1 cellular context compared by ENCODE assay signal in the genomic region with DNA sequence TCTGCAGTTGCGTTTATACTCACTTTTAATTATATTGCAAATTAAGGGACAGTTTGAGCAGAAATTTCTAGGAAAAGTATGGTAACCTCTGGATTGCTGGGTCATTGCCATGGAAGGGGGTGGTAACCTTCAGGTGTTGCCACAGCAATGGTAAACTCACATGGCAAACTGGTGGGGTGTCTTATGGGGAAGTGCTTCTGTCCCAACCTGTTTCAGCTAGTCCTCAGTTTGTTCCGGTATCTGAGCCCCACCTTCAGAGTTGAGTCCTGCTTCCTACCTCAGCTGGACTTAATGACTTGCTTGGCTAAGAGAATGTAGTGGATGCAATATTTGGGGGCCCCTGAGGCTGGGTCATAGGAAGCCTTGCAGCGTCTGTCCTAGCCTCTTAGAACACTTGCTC.
TF ChIP-seq lines count a peak whose summit lies in the region.

No MANE protein-coding gene starts in this region.

TF ChIP-seq in HepG2, 621 proteins besides CTCF, POLR2A, EP300 and RAD21 (continued from another document):
- TF ChIP-seq, protein P1, sequence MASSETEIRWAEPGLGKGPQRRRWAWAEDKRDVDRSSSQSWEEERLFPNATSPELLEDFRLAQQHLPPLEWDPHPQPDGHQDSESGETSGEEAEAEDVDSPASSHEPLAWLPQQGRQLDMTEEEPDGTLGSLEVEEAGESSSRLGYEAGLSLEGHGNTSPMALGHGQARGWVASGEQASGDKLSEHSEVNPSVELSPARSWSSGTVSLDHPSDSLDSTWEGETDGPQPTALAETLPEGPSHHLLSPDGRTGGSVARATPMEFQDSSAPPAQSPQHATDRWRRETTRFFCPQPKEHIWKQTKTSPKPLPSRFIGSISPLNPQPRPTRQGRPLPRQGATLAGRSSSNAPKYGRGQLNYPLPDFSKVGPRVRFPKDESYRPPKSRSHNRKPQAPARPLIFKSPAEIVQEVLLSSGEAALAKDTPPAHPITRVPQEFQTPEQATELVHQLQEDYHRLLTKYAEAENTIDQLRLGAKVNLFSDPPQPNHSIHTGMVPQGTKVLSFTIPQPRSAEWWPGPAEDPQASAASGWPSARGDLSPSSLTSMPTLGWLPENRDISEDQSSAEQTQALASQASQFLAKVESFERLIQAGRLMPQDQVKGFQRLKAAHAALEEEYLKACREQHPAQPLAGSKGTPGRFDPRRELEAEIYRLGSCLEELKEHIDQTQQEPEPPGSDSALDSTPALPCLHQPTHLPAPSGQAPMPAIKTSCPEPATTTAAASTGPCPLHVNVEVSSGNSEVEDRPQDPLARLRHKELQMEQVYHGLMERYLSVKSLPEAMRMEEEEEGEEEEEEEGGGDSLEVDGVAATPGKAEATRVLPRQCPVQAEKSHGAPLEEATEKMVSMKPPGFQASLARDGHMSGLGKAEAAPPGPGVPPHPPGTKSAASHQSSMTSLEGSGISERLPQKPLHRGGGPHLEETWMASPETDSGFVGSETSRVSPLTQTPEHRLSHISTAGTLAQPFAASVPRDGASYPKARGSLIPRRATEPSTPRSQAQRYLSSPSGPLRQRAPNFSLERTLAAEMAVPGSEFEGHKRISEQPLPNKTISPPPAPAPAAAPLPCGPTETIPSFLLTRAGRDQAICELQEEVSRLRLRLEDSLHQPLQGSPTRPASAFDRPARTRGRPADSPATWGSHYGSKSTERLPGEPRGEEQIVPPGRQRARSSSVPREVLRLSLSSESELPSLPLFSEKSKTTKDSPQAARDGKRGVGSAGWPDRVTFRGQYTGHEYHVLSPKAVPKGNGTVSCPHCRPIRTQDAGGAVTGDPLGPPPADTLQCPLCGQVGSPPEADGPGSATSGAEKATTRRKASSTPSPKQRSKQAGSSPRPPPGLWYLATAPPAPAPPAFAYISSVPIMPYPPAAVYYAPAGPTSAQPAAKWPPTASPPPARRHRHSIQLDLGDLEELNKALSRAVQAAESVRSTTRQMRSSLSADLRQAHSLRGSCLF (CRISPR knock-in tag; IDR thresholded peaks at IDR 0.05; ENCODE audit: borderline replicate concordance), result no peak
- TF ChIP-seq, protein P2, sequence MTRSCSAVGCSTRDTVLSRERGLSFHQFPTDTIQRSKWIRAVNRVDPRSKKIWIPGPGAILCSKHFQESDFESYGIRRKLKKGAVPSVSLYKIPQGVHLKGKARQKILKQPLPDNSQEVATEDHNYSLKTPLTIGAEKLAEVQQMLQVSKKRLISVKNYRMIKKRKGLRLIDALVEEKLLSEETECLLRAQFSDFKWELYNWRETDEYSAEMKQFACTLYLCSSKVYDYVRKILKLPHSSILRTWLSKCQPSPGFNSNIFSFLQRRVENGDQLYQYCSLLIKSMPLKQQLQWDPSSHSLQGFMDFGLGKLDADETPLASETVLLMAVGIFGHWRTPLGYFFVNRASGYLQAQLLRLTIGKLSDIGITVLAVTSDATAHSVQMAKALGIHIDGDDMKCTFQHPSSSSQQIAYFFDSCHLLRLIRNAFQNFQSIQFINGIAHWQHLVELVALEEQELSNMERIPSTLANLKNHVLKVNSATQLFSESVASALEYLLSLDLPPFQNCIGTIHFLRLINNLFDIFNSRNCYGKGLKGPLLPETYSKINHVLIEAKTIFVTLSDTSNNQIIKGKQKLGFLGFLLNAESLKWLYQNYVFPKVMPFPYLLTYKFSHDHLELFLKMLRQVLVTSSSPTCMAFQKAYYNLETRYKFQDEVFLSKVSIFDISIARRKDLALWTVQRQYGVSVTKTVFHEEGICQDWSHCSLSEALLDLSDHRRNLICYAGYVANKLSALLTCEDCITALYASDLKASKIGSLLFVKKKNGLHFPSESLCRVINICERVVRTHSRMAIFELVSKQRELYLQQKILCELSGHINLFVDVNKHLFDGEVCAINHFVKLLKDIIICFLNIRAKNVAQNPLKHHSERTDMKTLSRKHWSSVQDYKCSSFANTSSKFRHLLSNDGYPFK (CRISPR knock-in tag; IDR thresholded peaks at IDR 0.05; ENCODE audit: borderline replicate concordance), result no peak
- TF ChIP-seq CCDC6 (CRISPR knock-in tag; IDR thresholded peaks at IDR 0.05) (no peak), SMARCE1 (IDR thresholded peaks at IDR 0.05; ENCODE audit: borderline replicate concordance) (no peak), ATAD3A (CRISPR knock-in tag; IDR thresholded peaks at IDR 0.05) (no peak), GLI4 (CRISPR knock-in tag; IDR thresholded peaks at IDR 0.05; ENCODE audit: borderline replicate concordance) (no peak), SAFB2 (CRISPR knock-in tag; IDR thresholded peaks at IDR 0.05; ENCODE audit: borderline replicate concordance, low read depth) (no peak), MTA3 (CRISPR knock-in tag; IDR thresholded peaks at IDR 0.05) (no peak), NAIF1 (CRISPR knock-in tag; IDR thresholded peaks at IDR 0.05; ENCODE audit: borderline replicate concordance) (no peak), NFATC3 (CRISPR knock-in tag; IDR thresholded peaks at IDR 0.05) (no peak), RCOR2 (CRISPR knock-in tag; IDR thresholded peaks at IDR 0.05) (no peak), FOXK1 (CRISPR knock-in tag; IDR thresholded peaks at IDR 0.05; ENCODE audit: borderline replicate concordance, low read depth) (no peak), ZKSCAN1 (IDR thresholded peaks at IDR 0.05; ENCODE audit: low read length) (no peak)
- TF ChIP-seq, protein P3, sequence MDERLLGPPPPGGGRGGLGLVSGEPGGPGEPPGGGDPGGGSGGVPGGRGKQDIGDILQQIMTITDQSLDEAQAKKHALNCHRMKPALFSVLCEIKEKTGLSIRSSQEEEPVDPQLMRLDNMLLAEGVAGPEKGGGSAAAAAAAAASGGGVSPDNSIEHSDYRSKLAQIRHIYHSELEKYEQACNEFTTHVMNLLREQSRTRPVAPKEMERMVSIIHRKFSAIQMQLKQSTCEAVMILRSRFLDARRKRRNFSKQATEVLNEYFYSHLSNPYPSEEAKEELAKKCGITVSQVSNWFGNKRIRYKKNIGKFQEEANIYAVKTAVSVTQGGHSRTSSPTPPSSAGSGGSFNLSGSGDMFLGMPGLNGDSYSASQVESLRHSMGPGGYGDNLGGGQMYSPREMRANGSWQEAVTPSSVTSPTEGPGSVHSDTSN (CRISPR knock-in tag; IDR thresholded peaks at IDR 0.05), result no peak
- TF ChIP-seq, protein P4, sequence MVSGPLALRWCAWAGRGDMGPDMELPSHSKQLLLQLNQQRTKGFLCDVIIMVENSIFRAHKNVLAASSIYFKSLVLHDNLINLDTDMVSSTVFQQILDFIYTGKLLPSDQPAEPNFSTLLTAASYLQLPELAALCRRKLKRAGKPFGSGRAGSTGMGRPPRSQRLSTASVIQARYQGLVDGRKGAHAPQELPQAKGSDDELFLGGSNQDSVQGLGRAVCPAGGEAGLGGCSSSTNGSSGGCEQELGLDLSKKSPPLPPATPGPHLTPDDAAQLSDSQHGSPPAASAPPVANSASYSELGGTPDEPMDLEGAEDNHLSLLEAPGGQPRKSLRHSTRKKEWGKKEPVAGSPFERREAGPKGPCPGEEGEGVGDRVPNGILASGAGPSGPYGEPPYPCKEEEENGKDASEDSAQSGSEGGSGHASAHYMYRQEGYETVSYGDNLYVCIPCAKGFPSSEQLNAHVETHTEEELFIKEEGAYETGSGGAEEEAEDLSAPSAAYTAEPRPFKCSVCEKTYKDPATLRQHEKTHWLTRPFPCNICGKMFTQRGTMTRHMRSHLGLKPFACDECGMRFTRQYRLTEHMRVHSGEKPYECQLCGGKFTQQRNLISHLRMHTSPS (CRISPR knock-in tag; IDR thresholded peaks at IDR 0.05; ENCODE audit: low read depth), result no peak
